In the genomic region with DNA sequence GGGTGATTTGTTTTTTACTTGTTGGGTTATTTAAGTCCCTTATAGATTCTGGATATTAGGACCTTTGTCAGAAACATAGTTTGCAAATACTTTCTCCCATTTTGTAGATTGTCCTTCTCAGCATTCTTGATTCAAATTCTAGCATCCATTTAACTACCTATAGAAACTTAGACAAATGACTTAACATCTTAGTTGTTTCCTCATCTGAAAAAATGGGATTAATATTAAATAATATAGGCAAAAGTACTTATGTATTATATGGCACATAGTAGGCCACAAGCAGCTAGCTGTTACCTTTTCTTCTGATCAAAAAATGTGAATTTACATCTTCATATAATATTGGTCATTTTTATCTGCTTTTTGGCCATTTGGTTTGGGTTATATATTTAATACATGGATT, we compare ENCODE assay signal across 23 cellular contexts.
"Had no signal": no experiment of that assay in that cellular context is flagged by ENCODE, and none has a peak within 500 bp of the region (broad histone marks: within the 10 kb centered on the region; RNA-seq: fewer than 3 reads in every experiment).

No MANE protein-coding gene starts in this region.

- H3K9me3 ChIP-seq: colonic mucosa, esophagus squamous epithelium, gastrocnemius medialis had no signal

- H3K4me3 ChIP-seq: colonic mucosa, coronary artery, dorsolateral prefrontal cortex, esophagus muscularis mucosa, esophagus squamous epithelium, gastrocnemius medialis, gastroesophageal sphincter, heart left ventricle, heart right ventricle had no signal

- DNase-seq: colonic mucosa; cortex of kidney; dermis blood vessel endothelial cell; effector CD4-positive, alpha-beta T cell; effector CD8-positive, alpha-beta T cell; effector memory CD4-positive, alpha-beta T cell; effector memory CD8-positive, alpha-beta T cell; endodermal cell; erythroblast; esophagus squamous epithelium; foreskin fibroblast; foreskin keratinocyte; foreskin melanocyte; gastrocnemius medialis; glutamatergic neuron; head of caudate nucleus; heart left ventricle; heart right ventricle had no signal

- H3K4me1 ChIP-seq: colonic mucosa, esophagus muscularis mucosa, esophagus squamous epithelium, foreskin keratinocyte, gastrocnemius medialis, gastroesophageal sphincter, heart right ventricle had no signal

- H3K36me3 ChIP-seq: colonic mucosa, esophagus muscularis mucosa, esophagus squamous epithelium, gastrocnemius medialis, gastroesophageal sphincter had no signal

- H3K27ac ChIP-seq: colonic mucosa, coronary artery, dorsolateral prefrontal cortex, epithelial cell of prostate, esophagus muscularis mucosa, esophagus squamous epithelium, foreskin keratinocyte, gastrocnemius medialis, gastroesophageal sphincter, heart left ventricle, heart right ventricle had no signal
